In genomic region chr6:158863646-158864045, GRCh38 we compare ENCODE assay signal across 14 cellular contexts. TPM values are rescaled to one million over a fixed set of nuclear protein-coding genes. Genes with fewer than 3 reads are reported as not detected.
DNase-seq lines count a peak whose midpoint lies in the region; ATAC-seq and TF ChIP-seq lines count a peak whose summit lies in the region.
"Had no signal": no experiment of that assay in that cellular context is flagged by ENCODE, and none has a peak within 500 bp of the region (broad histone marks: within the 10 kb centered on the region; RNA-seq: fewer than 3 reads in every experiment).

No MANE protein-coding gene starts in this region.

- H2AFZ ChIP-seq in HCT116 (ENCODE audit: low read depth, low read length, poor library complexity, severe bottlenecking) = no peak overlapping the region

- H3K4me3 ChIP-seq in AG04450 (ENCODE audit: low read depth, low read length) (no peak overlapping the region), HCT116 (replicated peaks in 1 of 2; ENCODE audit: low read depth in 1 of 2, low read length in 2 of 2) (peak overlapping the region in 1 of 2 experiments; percentile 7; a peak in 2 of 4 replicates), adipocyte (ENCODE audit: low read length) (no peak overlapping the region), mesodermal cell (ENCODE audit: extremely low read depth, insufficient read depth, low read length, poor library complexity, severe bottlenecking) (no peak overlapping the region), WERI-Rb-1 (ENCODE audit: low read depth, low read length) (no peak overlapping the region)
- H3K4me3 ChIP-seq: lower lobe of right lung had no signal

- H3K27ac ChIP-seq in AG04450 (ENCODE audit: low read depth, low read length) (peak overlapping the region; percentile 47), HCT116 (ENCODE audit: low read depth, low read length) (peak overlapping the region; percentile 70), mesodermal cell (ENCODE audit: low read depth, low read length, severe bottlenecking) (peak overlapping the region; percentile 83), WERI-Rb-1 (no peak overlapping the region)
- H3K27ac ChIP-seq: lower lobe of right lung had no signal

- RAD21 ChIA-PET in HCT116 (lab: Charles Lee; ENCODE audit: low non-redundant PET in 1 of 2, low total read pairs in 2 of 2, uncharacterized antibody in 2 of 2, unreplicated experiment in 2 of 2) = no interaction called here

- H3K4me1 ChIP-seq in HCT116 (ENCODE audit: control insufficient read depth in 1 of 2, insufficient read depth in 2 of 2, low read length in 2 of 2) (peaks cover 67 to 89% of the 10 kb centered on the region in 2 experiments), adipocyte (ENCODE audit: control insufficient read depth, insufficient read depth, low read length) (no peaks in the 10 kb centered on the region), mesodermal cell (ENCODE audit: control insufficient read depth, insufficient read depth, low read length, poor library complexity, severe bottlenecking) (peaks cover 15% of the 10 kb centered on the region)
- H3K4me1 ChIP-seq: lower lobe of right lung had no signal

- H3K27me3 ChIP-seq in AG04450 (ENCODE audit: control insufficient read depth, insufficient read depth, low read length) = no peaks in the 10 kb centered on the region
- no peaks in the 10 kb centered on the region for H3K27me3 ChIP-seq in HCT116 (ENCODE audit: insufficient read depth, low read length)
- no peaks in the 10 kb centered on the region for H3K27me3 ChIP-seq in adipocyte (replicated peaks; ENCODE audit: control insufficient read depth, insufficient read depth, low read length)
- H3K27me3 ChIP-seq in WERI-Rb-1 (ENCODE audit: insufficient read depth, low read depth, severe bottlenecking) = no peaks in the 10 kb centered on the region

- H3K79me2 ChIP-seq in HCT116 (ENCODE audit: insufficient read depth, low read length) = peaks cover 27% of the 10 kb centered on the region; the same call in 1 of the 2 replicates

- DNase-seq in AG04450 (ENCODE audit: low read depth, low spot score) (no peak), HCT116 (ENCODE audit: low read depth, low spot score) (no peak), adipocyte (ENCODE audit: low read depth) (peak; percentile 30), HuH-7 (ENCODE audit: low spot score) (no peak), WERI-Rb-1 (no peak)
- DNase-seq: activated CD4-positive, alpha-beta T cell treated with anti-CD3 and anti-CD28 coated beads, Interleukin-2, amount 50 U/mL, for 1 hour; AML-193; lower lobe of right lung; SHP77 treated with DMSO at 0.1 percent for 48 hours; stimulated activated naive CD4-positive, alpha-beta T cell; T-helper 9 cell had no signal

- CTCF ChIA-PET in AG04450 (lab: Charles Lee) (interaction anchor here (0.6 kb wide), 1 partner anchor 109 kb away, joined by 3 read pairs; no protein-coding TSS in a partner anchor), HCT116 (lab: Charles Lee) (no interaction called here)

- 79 to 80% methylated on average over 3 to 4 of the region's 4 CpGs for WGBS in mesodermal cell (ENCODE audit: insufficient coverage in 2 of 2), 2 experiments

- intact Hi-C loops in HCT116 (cut with micrococcal nuclease) = no loop called here

- H3K9me2 ChIP-seq in HCT116 (ENCODE audit: insufficient read depth) = no peaks in the 10 kb centered on the region

- no TSS peak for BruUV-seq in HCT116 (replicated peaks; lab: Mats Ljungman, UMichigan)

- POLR2A ChIA-PET in AG04450 (lab: Yijun Ruan, JAX) (no interaction called here), HCT116 (lab: Charles Lee) (interaction anchor here (0.9 to 1.3 kb wide), 2 partner anchors 12 to 52 kb away, joined by 4 to 5 read pairs; no protein-coding TSS in a partner anchor)

- H3K36me3 ChIP-seq in HCT116 (ENCODE audit: control insufficient read depth in 1 of 2, insufficient read depth in 2 of 2, low read length in 2 of 2) (no peaks in the 10 kb centered on the region), adipocyte (ENCODE audit: control insufficient read depth, insufficient read depth, low read length, severe bottlenecking) (no peaks in the 10 kb centered on the region), mesodermal cell (ENCODE audit: control insufficient read depth, insufficient read depth, low read length) (no peaks in the 10 kb centered on the region), WERI-Rb-1 (no peaks in the 10 kb centered on the region)
- H3K36me3 ChIP-seq: lower lobe of right lung had no signal

- no peak for TF ChIP-seq POLR2A in HCT116 (IDR thresholded peaks at IDR 0.05; ENCODE audit: borderline replicate concordance, extremely low read depth, insufficient read depth, insufficient read length)

- peak overlapping the region; percentile 76 for H3K4me2 ChIP-seq in HCT116 (ENCODE audit: low read length)

- no peak for TF ChIP-seq CTCF in AG04450 (IDR thresholded peaks at IDR 0.05; ENCODE audit: low read depth, low read length)
- TF ChIP-seq CTCF in HCT116 (IDR thresholded peaks at IDR 0.05 in 2 of 3, conservative IDR thresholded peaks at IDR 0.05 in 1 of 3; ENCODE audit: borderline replicate concordance in 1 of 3, insufficient read depth in 1 of 3, low read depth in 2 of 3, low read length in 2 of 3) = no peak
- no peak for TF ChIP-seq CTCF in WERI-Rb-1 (IDR thresholded peaks at IDR 0.05; ENCODE audit: low read depth, low read length)

- peak overlapping the region; percentile 48 for H3K9ac ChIP-seq in HCT116 (ENCODE audit: low read length)
- no peak overlapping the region for H3K9ac ChIP-seq in adipocyte (ENCODE audit: low read length)

- ATAC-seq in HCT116 (peak; percentile 31), HG03108 (IDR thresholded peaks at IDR 0.05; ENCODE audit: unreplicated experiment) (no peak), GM19035 (IDR thresholded peaks at IDR 0.05; ENCODE audit: unreplicated experiment) (no peak)
- ATAC-seq: lower lobe of right lung had no signal

- H4K20me1 ChIP-seq in HCT116 (ENCODE audit: insufficient read depth) = no peaks in the 10 kb centered on the region

- TF ChIP-seq RAD21 in HCT116 (IDR thresholded peaks at IDR 0.05; ENCODE audit: low read depth) = no peak

- H3K9me3 ChIP-seq in AG04450 (ENCODE audit: control insufficient read depth, insufficient read depth, low read length) = no peaks in the 10 kb centered on the region
- no peaks in the 10 kb centered on the region; a peak in 1 of 4 replicates for H3K9me3 ChIP-seq in HCT116 (ENCODE audit: control insufficient read depth in 1 of 2, insufficient read depth in 1 of 2, low read depth in 1 of 2, low read length in 2 of 2)
- H3K9me3 ChIP-seq in adipocyte (ENCODE audit: control insufficient read depth, low read length) = peaks cover 5% of the 10 kb centered on the region
- peaks cover 1% of the 10 kb centered on the region for H3K9me3 ChIP-seq in mesodermal cell (ENCODE audit: control insufficient read depth, low read length)
- H3K9me3 ChIP-seq in WERI-Rb-1 (ENCODE audit: severe bottlenecking) = peaks cover 9% of the 10 kb centered on the region
- H3K9me3 ChIP-seq: lower lobe of right lung had no signal

TF ChIP-seq in HCT116, 20 proteins besides CTCF, POLR2A, EP300 and RAD21 (continues in another document):
- TF ChIP-seq CBX3 (IDR thresholded peaks at IDR 0.05; ENCODE audit: low read depth) (no peak), CEBPB (IDR thresholded peaks at IDR 0.05; ENCODE audit: low read depth) (no peak), ZFX (IDR thresholded peaks at IDR 0.05) (no peak), ZNF274 (IDR thresholded peaks at IDR 0.05; ENCODE audit: low read depth, low read length) (no peak), YY1 (IDR thresholded peaks at IDR 0.05; ENCODE audit: extremely low read depth, insufficient replicate concordance, low read depth, low read length) (no peak), SRF (IDR thresholded peaks at IDR 0.05; ENCODE audit: low read depth) (no peak), SIN3A (IDR thresholded peaks at IDR 0.05; ENCODE audit: low read depth) (no peak), REST (IDR thresholded peaks at IDR 0.05; ENCODE audit: low read depth) (no peak), SP1 (IDR thresholded peaks at IDR 0.05; ENCODE audit: low read depth) (no peak)

RNA-seq across cellular contexts. Expression of gene EZR, which starts 44.5 kb away (rescaled TPM):
- polyA plus RNA-seq in AG04450 (2011; rRNA removed) = 56.7 and 61.2 TPM in 2 replicates
- 58.7 and 59.5 TPM in 2 replicates for polyA minus RNA-seq in AG04450 (2011; rRNA and poly(A)+ RNA removed)
- 1,402 TPM for total RNA-seq in HCT116 (2021; ENCODE audit: unreplicated experiment)
- 1,219 and 1,280 TPM in 2 replicates for polyA plus RNA-seq in HCT116 (2012)
- 95.8 TPM for polyA plus RNA-seq in mesodermal cell (2013, experiment 1 of 2)
- 98.4 TPM for polyA plus RNA-seq in mesodermal cell (2013, experiment 2 of 2)
